1 cellular context compared by ENCODE assay signal in genomic region chr1:99306644-99307043, GRCh38.
TF ChIP-seq lines count a peak whose summit lies in the region.

No MANE protein-coding gene starts in this region.

TF ChIP-seq in H1, 55 proteins besides CTCF, POLR2A, EP300 and RAD21:
- no peak for TF ChIP-seq SUZ12 (IDR thresholded peaks at IDR 0.05; ENCODE audit: low read length)
TF ChIP-seq in H1: peak in this region for 0.
